ENCODE assay signal across 23 cellular contexts in the genomic region with DNA sequence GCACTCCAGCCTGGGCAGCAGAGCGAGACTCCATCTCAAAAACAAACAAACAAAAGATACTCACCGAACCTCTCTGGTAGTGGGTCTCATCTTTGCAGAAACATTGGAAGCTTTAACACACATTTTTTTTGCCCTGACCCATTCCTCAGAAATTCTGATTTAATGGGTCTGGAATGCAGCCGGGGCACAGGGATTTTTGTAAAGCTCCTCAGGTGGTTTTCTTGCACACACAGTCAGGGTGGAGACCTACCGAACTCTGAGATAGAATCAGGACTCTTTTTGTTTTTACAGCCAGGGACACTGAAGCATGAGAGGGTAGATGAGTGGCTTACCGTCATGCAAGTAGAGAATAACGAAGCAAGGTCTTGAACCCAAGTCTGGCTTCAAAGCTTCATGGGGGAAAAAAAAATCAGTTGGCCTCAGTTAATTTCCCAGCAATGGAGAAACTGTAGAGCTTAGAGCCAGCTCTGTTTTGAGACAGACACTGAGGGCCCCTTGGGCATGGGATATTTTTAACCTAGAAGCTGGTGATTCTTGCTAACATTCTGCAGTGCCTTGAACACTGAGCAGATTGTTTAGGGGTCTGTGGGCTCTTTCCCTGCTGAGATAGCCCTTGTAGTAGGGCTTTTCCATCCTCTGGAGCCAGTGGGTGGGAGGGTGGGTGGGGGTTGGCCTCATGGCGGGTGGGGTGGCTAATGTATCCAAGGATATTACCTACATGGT. TPM values are rescaled to one million over a fixed set of nuclear protein-coding genes. Genes with fewer than 3 reads are reported as not detected.
DNase-seq lines count a peak whose midpoint lies in the region; ATAC-seq, FAIRE-seq and TF ChIP-seq lines count a peak whose summit lies in the region.
"Had no signal": no experiment of that assay in that cellular context is flagged by ENCODE, and none has a peak within 500 bp of the region (broad histone marks: within the 10 kb centered on the region; RNA-seq: fewer than 3 reads in every experiment).

No MANE protein-coding gene starts in this region.

- whole genome bisulfite sequencing in A549 (ENCODE audit: missing lambda C conversion rate): 61% methylated on average over 7 of the region's 7 CpGs

- no peak for TF ChIP-seq RAD21 in A549 (conservative IDR thresholded peaks at IDR 0.05 in 1 of 2, IDR thresholded peaks at IDR 0.05 in 1 of 2)

- intact Hi-C loops in sciatic nerve (cut with DNase I): no loop called here

- no peak for TF ChIP-seq POLR2A in A549 (IDR thresholded peaks at IDR 0.05; ENCODE audit: low read length)

- peak overlapping the region; percentile 17; the same call in 1 of the 3 replicates for H3K4me2 ChIP-seq in A549

- H3K9me3 ChIP-seq in A549: no peaks in the 10 kb centered on the region
- H3K9me3 ChIP-seq: pancreas, upper lobe of left lung had no signal

- no peak for FAIRE-seq in A549 (lab: Jason Lieb, UNC)
- FAIRE-seq: A204.1, pancreas, TTC549 had no signal

- peaks cover 8% of the 10 kb centered on the region; the same call in 1 of the 3 replicates for H3K4me1 ChIP-seq in A549
- H3K4me1 ChIP-seq: pancreas had no signal

- POLR2A ChIA-PET in A549 (lab: Yijun Ruan, JAX): interaction anchor here (0.5 to 3.5 kb wide), 3 partner anchors 22 to 86 kb away, joined by 3 to 19 read pairs (median 4); a partner anchor contains a TSS

- ATAC-seq in A549: no peak
- no peak for ATAC-seq in sciatic nerve
- ATAC-seq: activated CD4-positive, alpha-beta T cell treated with anti-CD3 and anti-CD28 coated beads for 36 hours; esophagus mucosa; pancreas had no signal

- no peak for TF ChIP-seq CTCF in A549 (IDR thresholded peaks at IDR 0.05)

- no peak overlapping the region for H3K4me3 ChIP-seq in A549
- H3K4me3 ChIP-seq: pancreas, upper lobe of left lung had no signal

- DNase-seq in A549 (ENCODE audit: low read depth in 1 of 2, low spot score in 1 of 2) (no peak), M059J (ENCODE audit: low read depth) (peak; percentile 40), foreskin melanocyte (peak; percentile 92), sciatic nerve (ENCODE audit: low spot score) (no peak), RKO (ENCODE audit: low spot score) (no peak), DMS79 (lab: John Stamatoyannopoulos, UW) (no peak)
- DNase-seq: activated CD4-positive, alpha-beta T cell treated with anti-CD3 and anti-CD28 coated beads for 36 hours; activated naive CD8-positive, alpha-beta T cell treated with anti-CD3 and anti-CD28 coated beads for 36 hours; DMS 273 treated with DMSO at 0.1 percent for 48 hours; head of caudate nucleus; NCI-H1694; NCI-H345; pancreas; stimulated activated CD4-positive, alpha-beta T cell treated with anti-CD3 and anti-CD28 coated beads, Interleukin-2, amount 100 ng/mL, for 24 hours; SW 1271; upper lobe of left lung had no signal

- no peak for TF ChIP-seq EP300 in A549 (IDR thresholded peaks at IDR 0.05)

- H3K27ac ChIP-seq in A549: 0 out of 6 replicates have a peak overlapping the region, but pooled peaks of 1 of the 2 experiments have one; percentile 4
- H3K27ac ChIP-seq: C4-2B, pancreas had no signal

- CTCF ChIA-PET in A549 (lab: Yijun Ruan, JAX): interaction anchor here (0.7 to 17.3 kb wide), 9 partner anchors 21 to 86 kb away, joined by 3 to 221 read pairs (median 3); a partner anchor contains a TSS

TF ChIP-seq in A549, 52 proteins besides CTCF, POLR2A, EP300 and RAD21:
- no peak for TF ChIP-seq ZSCAN20 (CRISPR knock-in tag; IDR thresholded peaks at IDR 0.05)
- TF ChIP-seq, protein P1, sequence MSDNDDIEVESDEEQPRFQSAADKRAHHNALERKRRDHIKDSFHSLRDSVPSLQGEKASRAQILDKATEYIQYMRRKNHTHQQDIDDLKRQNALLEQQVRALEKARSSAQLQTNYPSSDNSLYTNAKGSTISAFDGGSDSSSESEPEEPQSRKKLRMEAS (IDR thresholded peaks at IDR 0.05): no peak
- TF ChIP-seq, protein P2, sequence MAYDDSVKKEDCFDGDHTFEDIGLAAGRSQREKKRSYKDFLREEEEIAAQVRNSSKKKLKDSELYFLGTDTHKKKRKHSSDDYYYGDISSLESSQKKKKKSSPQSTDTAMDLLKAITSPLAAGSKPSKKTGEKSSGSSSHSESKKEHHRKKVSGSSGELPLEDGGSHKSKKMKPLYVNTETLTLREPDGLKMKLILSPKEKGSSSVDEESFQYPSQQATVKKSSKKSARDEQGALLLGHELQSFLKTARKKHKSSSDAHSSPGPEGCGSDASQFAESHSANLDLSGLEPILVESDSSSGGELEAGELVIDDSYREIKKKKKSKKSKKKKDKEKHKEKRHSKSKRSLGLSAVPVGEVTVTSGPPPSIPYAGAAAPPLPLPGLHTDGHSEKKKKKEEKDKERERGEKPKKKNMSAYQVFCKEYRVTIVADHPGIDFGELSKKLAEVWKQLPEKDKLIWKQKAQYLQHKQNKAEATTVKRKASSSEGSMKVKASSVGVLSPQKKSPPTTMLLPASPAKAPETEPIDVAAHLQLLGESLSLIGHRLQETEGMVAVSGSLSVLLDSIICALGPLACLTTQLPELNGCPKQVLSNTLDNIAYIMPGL (CRISPR knock-in tag; IDR thresholded peaks at IDR 0.05; ENCODE audit: borderline replicate concordance): no peak

RNA-seq across cellular contexts. Expression of a gene that starts 4.8 kb away (rescaled TPM):
- polyA plus RNA-seq in A549 (2011; rRNA removed) (under 0.01 TPM in 1 of 2 replicates, not detected in the other), A549 (2017; fragmentation: RNase III; extraction: RNeasy Plus Mini Kit Qiagen cat#74134 plus additional on column Dnase treatment) (not detected in 3 replicates)
- not detected in 2 replicates for polyA plus RNA-seq in A549 (2012; cell fraction: cytosol; rRNA removed)
- polyA plus RNA-seq in A549 (2012; cell fraction: nucleus; rRNA removed): not detected in 2 replicates
- under 0.01 TPM in 2 replicates for polyA minus RNA-seq in A549 (2011; rRNA and poly(A)+ RNA removed)
- total RNA-seq in M059J (2014; rRNA removed; shearing (Covaris generic)): under 0.01 TPM in 1 of 2 replicates, not detected in the other
- 15,390 TPM for total RNA-seq in sciatic nerve
- total RNA-seq: myocyte had no signal
- polyA plus RNA-seq: pancreas had no signal

RNA-seq across cellular contexts. Expression of a gene that starts 6.1 kb away (rescaled TPM):
- not detected in 2 replicates for polyA plus RNA-seq in A549 (2011; rRNA removed)
- not detected in 2 replicates for polyA plus RNA-seq in A549 (2012; cell fraction: cytosol; rRNA removed)
- not detected in 2 replicates for polyA plus RNA-seq in A549 (2012; cell fraction: nucleus; rRNA removed)
- polyA plus RNA-seq in A549 (2017; fragmentation: RNase III; extraction: RNeasy Plus Mini Kit Qiagen cat#74134 plus additional on column Dnase treatment): not detected in 3 replicates
- polyA minus RNA-seq in A549 (2011; rRNA and poly(A)+ RNA removed): under 0.01 TPM in 2 replicates
- under 0.01 TPM in 1 of 2 replicates, not detected in the other for total RNA-seq in M059J (2014; rRNA removed; shearing (Covaris generic))
- total RNA-seq in sciatic nerve: 1,748 TPM
- total RNA-seq: myocyte had no signal
- polyA plus RNA-seq: pancreas had no signal

RNA-seq across cellular contexts. Expression of a gene that starts 15.2 kb away (rescaled TPM):
- polyA plus RNA-seq in A549 (2011; rRNA removed) (1.6 and 2.6 TPM in 2 replicates), A549 (2017; fragmentation: RNase III; extraction: RNeasy Plus Mini Kit Qiagen cat#74134 plus additional on column Dnase treatment) (0.87 to 1.6 TPM (median 0.95 TPM) in 3 replicates)
- 0.52 and 0.79 TPM in 2 replicates for polyA plus RNA-seq in A549 (2012; cell fraction: cytosol; rRNA removed)
- 0.29 and 0.34 TPM in 2 replicates for polyA plus RNA-seq in A549 (2012; cell fraction: nucleus; rRNA removed)
- polyA minus RNA-seq in A549 (2011; rRNA and poly(A)+ RNA removed): 1.2 and 1.3 TPM in 2 replicates
- total RNA-seq in M059J (2014; rRNA removed; shearing (Covaris generic)): 2.2 and 7.4 TPM in 2 replicates
- total RNA-seq in sciatic nerve: 0.76 TPM

RNA-seq across cellular contexts. Expression of a gene that starts 21.4 kb away (rescaled TPM):
- 40.1 and 62.8 TPM in 2 replicates for polyA plus RNA-seq in A549 (2011; rRNA removed)
- 67.2 and 97.2 TPM in 2 replicates for polyA plus RNA-seq in A549 (2012; cell fraction: cytosol; rRNA removed)
- 165 and 170 TPM in 2 replicates for polyA plus RNA-seq in A549 (2012; cell fraction: nucleus; rRNA removed)
- polyA plus RNA-seq in A549 (2017; fragmentation: RNase III; extraction: RNeasy Plus Mini Kit Qiagen cat#74134 plus additional on column Dnase treatment): 97.0 to 102 TPM (median 98.6 TPM) in 3 replicates
- polyA minus RNA-seq in A549 (2011; rRNA and poly(A)+ RNA removed): 44.1 and 64.3 TPM in 2 replicates
- 77.5 and 110 TPM in 2 replicates for total RNA-seq in M059J (2014; rRNA removed; shearing (Covaris generic))
- total RNA-seq in sciatic nerve: 183 TPM

RNA-seq across cellular contexts. Expression of a gene that starts 40.6 kb away (rescaled TPM):
- 0.21 TPM in 1 of 2 replicates, not detected in the other for polyA plus RNA-seq in A549 (2011; rRNA removed)
- not detected in 2 replicates for polyA plus RNA-seq in A549 (2012; cell fraction: cytosol; rRNA removed)
- polyA plus RNA-seq in A549 (2012; cell fraction: nucleus; rRNA removed): not detected in 2 replicates
- not detected in 3 replicates for polyA plus RNA-seq in A549 (2017; fragmentation: RNase III; extraction: RNeasy Plus Mini Kit Qiagen cat#74134 plus additional on column Dnase treatment)
- polyA minus RNA-seq in A549 (2011; rRNA and poly(A)+ RNA removed): not detected in 2 replicates
- total RNA-seq in M059J (2014; rRNA removed; shearing (Covaris generic)): not detected in 2 replicates
- total RNA-seq in sciatic nerve: not detected
- total RNA-seq: activated naive CD8-positive, alpha-beta T cell treated with anti-CD3 and anti-CD28 coated beads for 36 hours; esophagus mucosa; lower leg skin; MCF 10A; myocyte had no signal

Comparison
In these comparisons a context has a peak if more than half of its experiments do, and no peak if none do; other contexts are left out.
1. DNase-seq: peak in M059J (single experiment) and foreskin melanocyte (single experiment); none in A549 (0 of 2), sciatic nerve (single experiment), RKO (single experiment) and DMS79 (single experiment).
2. RNA of a gene that starts 4.8 kb away (total RNA-seq): 15,390 TPM in sciatic nerve (single experiment); under 0.01 TPM in M059J; every median in the first group is over 1,000 times any median in the second.
3. RNA of a gene that starts 6.1 kb away (total RNA-seq): 1,748 TPM in sciatic nerve (single experiment); under 0.01 TPM in M059J; every median in the first group is over 1,000 times any median in the second.